Comparison of ENCODE assay signal across 35 cellular contexts in genomic region chr2:131404794-131405193, GRCh38. TPM values are rescaled to one million over a fixed set of nuclear protein-coding genes. Genes with fewer than 3 reads are reported as not detected.
"Had no signal": no experiment of that assay in that cellular context is flagged by ENCODE, and none has a peak within 500 bp of the region (broad histone marks: within the 10 kb centered on the region; RNA-seq: fewer than 3 reads in every experiment).

No MANE protein-coding gene starts in this region.

- H3K36me3 ChIP-seq: ascending aorta, cardiac muscle cell, SJSA1 had no signal

- H3K4me3 Mint-ChIP-seq: activated B cell treated with CpG ODN at 0.5 μM for 24 hours; activated CD4-positive, alpha-beta memory T cell treated with anti-CD3 and anti-CD28 coated beads for 36 hours; activated naive CD4-positive, alpha-beta T cell treated with anti-CD3 and anti-CD28 coated beads for 36 hours; activated naive CD8-positive, alpha-beta T cell; activated T-cell treated with anti-CD3 and anti-CD28 coated beads, Interleukin-2, amount 50 U/mL, for 24 hours; central memory CD8-positive, alpha-beta T cell; T-helper 1 cell treated with Interleukin-12 subunit alpha and Interleukin-12 subunit beta and Interleukin-4 antibody, amounts not matched to agents 30 μg/mL and 1 μg/mL, for 36 hours had no signal

- H3K4me2 ChIP-seq: KMS-11, SK-N-SH had no signal

- H3K9me3 ChIP-seq: ascending aorta, SJSA1, SK-N-SH had no signal

- H3K27ac ChIP-seq: ascending aorta, cardiac muscle cell, KMS-11, SJSA1, VCaP had no signal

- H3K27me3 ChIP-seq: ascending aorta had no signal

- DNase-seq: activated B cell treated with CpG ODN at 0.5 μM for 24 hours; activated CD4-positive, alpha-beta memory T cell treated with anti-CD3 and anti-CD28 coated beads for 36 hours; activated CD4-positive, alpha-beta T cell treated with anti-CD3 and anti-CD28 coated beads for 4 hours; activated CD4-positive, alpha-beta T cell treated with anti-CD3 and anti-CD28 coated beads, Interleukin-2, amount 50 U/mL, for 1 hour; activated CD4-positive, CD25-positive, alpha-beta regulatory T cell treated with anti-CD3 and anti-CD28 coated beads, Interleukin-2, amount 50 U/mL, for 72 hours; activated gamma-delta T cell; activated naive CD4-positive, alpha-beta T cell treated with anti-CD3 and anti-CD28 coated beads for 36 hours; activated T-cell treated with anti-CD3 and anti-CD28 coated beads, Interleukin-2, amount 50 U/mL, for 24 hours; amygdala; NCI-H1092 treated with DMSO at 0.1 percent for 48 hours; NCI-H1417; NCI-H146; NCI-H187; NCI-H2029 treated with DMSO at 0.1 percent for 48 hours; NCI-H2107; NCI-H2171; NCI-H510A; NCI-H526; NCI-H748 treated with DMSO at 0.1 percent for 48 hours; RPMI8226; SHP77 treated with DMSO at 0.1 percent for 48 hours; SK-N-SH; T-helper 9 cell had no signal

- H3K9me3 Mint-ChIP-seq: activated B cell treated with CpG ODN at 0.5 μM for 24 hours; activated CD4-positive, alpha-beta memory T cell treated with anti-CD3 and anti-CD28 coated beads for 36 hours; activated naive CD4-positive, alpha-beta T cell treated with anti-CD3 and anti-CD28 coated beads for 36 hours; activated T-cell treated with anti-CD3 and anti-CD28 coated beads, Interleukin-2, amount 50 U/mL, for 24 hours; activated T-helper 2 cell treated with anti-CD3 and anti-CD28 coated beads, Interferon-gamma antibody, Interleukin-2, Interleukin-4, amounts not matched to agents 10 μg/mL and 5 μg/mL and 100 μg/mL, durations not matched to agents 14 hours and 24 hours and 36 hours; central memory CD8-positive, alpha-beta T cell; T-helper 1 cell treated with Interleukin-12 subunit alpha and Interleukin-12 subunit beta and Interleukin-4 antibody, amounts not matched to agents 30 μg/mL and 1 μg/mL, for 36 hours had no signal

- H3K4me3 ChIP-seq: ascending aorta, cardiac muscle cell, SJSA1 had no signal

- H3K4me1 ChIP-seq: ascending aorta, SJSA1 had no signal

- H3K27ac Mint-ChIP-seq: activated B cell treated with CpG ODN at 0.5 μM for 24 hours; activated CD4-positive, alpha-beta memory T cell treated with anti-CD3 and anti-CD28 coated beads for 36 hours; activated naive CD4-positive, alpha-beta T cell treated with anti-CD3 and anti-CD28 coated beads for 36 hours; activated naive CD8-positive, alpha-beta T cell; activated T-cell treated with anti-CD3 and anti-CD28 coated beads, Interleukin-2, amount 50 U/mL, for 24 hours; activated T-helper 2 cell treated with anti-CD3 and anti-CD28 coated beads, Interferon-gamma antibody, Interleukin-2, Interleukin-4, amounts not matched to agents 10 μg/mL and 5 μg/mL and 100 μg/mL, durations not matched to agents 14 hours and 24 hours and 36 hours; T-helper 1 cell treated with Interleukin-12 subunit alpha and Interleukin-12 subunit beta and Interleukin-4 antibody, amounts not matched to agents 30 μg/mL and 1 μg/mL, for 36 hours had no signal

- H3K4me1 Mint-ChIP-seq: activated B cell treated with CpG ODN at 0.5 μM for 24 hours; central memory CD8-positive, alpha-beta T cell had no signal

- ATAC-seq: Panc1 had no signal

- H3K9ac ChIP-seq: KMS-11, SK-N-SH had no signal

- H3K36me3 Mint-ChIP-seq: activated CD4-positive, alpha-beta memory T cell treated with anti-CD3 and anti-CD28 coated beads for 36 hours; activated naive CD8-positive, alpha-beta T cell had no signal

RNA-seq across cellular contexts. Expression of gene RAB6D, which starts 40.8 kb away (rescaled TPM):
- total RNA-seq: activated B cell treated with CpG ODN at 0.5 μM for 24 hours; activated CD4-positive, alpha-beta memory T cell treated with anti-CD3 and anti-CD28 coated beads for 36 hours; activated CD8-positive, alpha-beta memory T cell treated with anti-CD3 and anti-CD28 coated beads for 36 hours; activated naive CD4-positive, alpha-beta T cell treated with anti-CD3 and anti-CD28 coated beads for 36 hours; ascending aorta; cardiac muscle cell; M059J had no signal
- polyA plus RNA-seq: SK-N-SH had no signal
